Comparison of ENCODE assay signal across 12 cellular contexts in the genomic region with DNA sequence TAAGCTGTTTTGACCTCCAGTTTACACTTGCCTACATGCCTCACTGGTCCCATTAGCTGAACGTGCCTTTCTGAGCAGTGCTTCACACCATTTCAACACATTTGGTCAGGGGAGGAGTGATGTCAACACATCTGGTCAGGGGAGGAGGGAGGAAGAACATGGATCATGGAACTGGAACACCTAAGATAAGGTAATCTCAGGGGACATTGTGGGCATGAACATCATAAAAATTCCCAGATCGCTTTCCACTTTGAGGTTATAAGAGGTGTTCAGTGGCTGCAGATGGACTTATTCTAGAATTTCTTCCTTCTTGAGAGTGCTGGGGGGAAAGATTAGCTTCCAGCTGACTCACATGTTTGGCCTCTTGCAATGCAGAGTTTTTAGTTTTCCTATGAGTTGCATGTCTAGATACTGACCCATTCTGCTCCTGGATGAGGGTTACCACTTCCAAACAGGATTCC. TPM values are rescaled to one million over a fixed set of nuclear protein-coding genes. Genes with fewer than 3 reads are reported as not detected.
DNase-seq lines count a peak whose midpoint lies in the region; ATAC-seq, FAIRE-seq and TF ChIP-seq lines count a peak whose summit lies in the region.
"Had no signal": no experiment of that assay in that cellular context is flagged by ENCODE, and none has a peak within 500 bp of the region (broad histone marks: within the 10 kb centered on the region; RNA-seq: fewer than 3 reads in every experiment).

No MANE protein-coding gene starts in this region.

- TF ChIP-seq EP300 in HepG2 (IDR thresholded peaks at IDR 0.05; ENCODE audit: low read depth in 2 of 2, low read length in 2 of 2) (no peak), HepG2 (CRISPR knock-in tag; IDR thresholded peaks at IDR 0.05; ENCODE audit: borderline replicate concordance) (no peak)

- no peak for TF ChIP-seq RAD21 in HepG2 (CRISPR knock-in tag; IDR thresholded peaks at IDR 0.05)

- ATAC-seq in HepG2: no peak
- ATAC-seq in right lobe of liver: no peak
- ATAC-seq in HG03280 (IDR thresholded peaks at IDR 0.05; ENCODE audit: unreplicated experiment): no peak
- ATAC-seq in GM21515 (IDR thresholded peaks at IDR 0.05; ENCODE audit: unreplicated experiment): no peak

- in situ Hi-C loops in HepG2 (cut with HindIII; ENCODE audit: extremely low pct_ligation_motif_present, low pct_unique_long_range_greater_than_20kb): no loop called here

- H2AFZ ChIP-seq in HepG2 (ENCODE audit: low read length) (no peak overlapping the region), hepatocyte (no peak overlapping the region)

- H3K27ac ChIP-seq in HepG2 (ENCODE audit: extremely low read length, insufficient read depth, low read length): no peak overlapping the region
- no peak overlapping the region for H3K27ac ChIP-seq in right lobe of liver
- H3K27ac ChIP-seq in hepatocyte: peak overlapping the region; percentile 71
- H3K27ac ChIP-seq: KMS-11 had no signal

- peak overlapping the region; percentile 59; the same call in 1 of the 2 replicates for H3K9ac ChIP-seq in HepG2 (ENCODE audit: insufficient read depth, low read depth, low read length)
- H3K9ac ChIP-seq: KMS-11 had no signal

- WGBS in HepG2 (ENCODE audit: low lambda C conversion rate): 47% methylated on average over 2 of the region's 2 CpGs
- 45% methylated on average over 1 of the region's 2 CpGs for WGBS in right lobe of liver (ENCODE audit: insufficient coverage, low coverage, low lambda C conversion rate, missing lambda C conversion rate)
- 54% methylated on average over 2 of the region's 2 CpGs for WGBS in hepatocyte (ENCODE audit: low lambda C conversion rate, missing lambda C conversion rate)

- DNase-seq in HepG2 (ENCODE audit: low spot score) (no peak), right lobe of liver (no peak), hepatocyte (ENCODE audit: low spot score) (no peak), epidermal melanocyte (ENCODE audit: insufficient read length, low spot score) (no peak), NCI-H524 treated with DMSO at 0.1 percent for 48 hours (lab: John Stamatoyannopoulos, UW) (no peak)
- DNase-seq: DMS 273 treated with DMSO at 0.1 percent for 48 hours, naive B cell, T-helper 9 cell had no signal

- H3K9me2 ChIP-seq in hepatocyte (replicated peaks; ENCODE audit: insufficient read depth): no peaks in the 10 kb centered on the region

- H3K79me2 ChIP-seq in HepG2 (ENCODE audit: insufficient read depth, low read length) (no peaks in the 10 kb centered on the region), hepatocyte (peaks cover 53% of the 10 kb centered on the region)

- H3K27me3 ChIP-seq in HepG2 (ENCODE audit: control insufficient read depth in 1 of 2, insufficient read depth in 2 of 2, low read length in 2 of 2): peaks cover 0 to 50% of the 10 kb centered on the region in 2 experiments; a peak in 4 of 5 replicates
- peaks cover 0 to 7% of the 10 kb centered on the region in 2 donors for H3K27me3 ChIP-seq in right lobe of liver
- no peaks in the 10 kb centered on the region for H3K27me3 ChIP-seq in hepatocyte

- no peak for TF ChIP-seq CTCF in HepG2 (CRISPR knock-in tag; IDR thresholded peaks at IDR 0.05)
- TF ChIP-seq CTCF in right lobe of liver (IDR thresholded peaks at IDR 0.05): no peak
- no peak for TF ChIP-seq CTCF in WI38 (IDR thresholded peaks at IDR 0.05; ENCODE audit: low read depth, low read length)
- TF ChIP-seq CTCF in hepatocyte (IDR thresholded peaks at IDR 0.05; ENCODE audit: poor library complexity): no peak

- peak overlapping the region; percentile 96 for H3K4me2 ChIP-seq in HepG2 (ENCODE audit: low read depth, low read length)
- H3K4me2 ChIP-seq in hepatocyte: peak overlapping the region; percentile 90
- H3K4me2 ChIP-seq: KMS-11 had no signal

- no TSS peak for BruUV-seq in HepG2 (replicated peaks; lab: Mats Ljungman, UMichigan)

- CTCF ChIA-PET in HepG2 (lab: Yijun Ruan, JAX; ENCODE audit: low intra/inter-chr PET ratio, low total read pairs): no interaction called here

- POLR2A ChIA-PET in HepG2 (lab: Yijun Ruan, JAX): interaction anchor here (1.2 to 2.4 kb wide), 4 partner anchors 10 to 274 kb away, joined by 3 to 7 read pairs (median 4); partner anchors contain the start of gene TOR1AIP1

- H3K36me3 ChIP-seq in HepG2 (replicated peaks in 1 of 2; ENCODE audit: control insufficient read depth in 1 of 2, insufficient read depth in 2 of 2, low read length in 2 of 2) (no peaks in the 10 kb centered on the region), right lobe of liver (no peaks in the 10 kb centered on the region), hepatocyte (replicated peaks; ENCODE audit: insufficient read depth, low read depth) (no peaks in the 10 kb centered on the region)

- H4K20me1 ChIP-seq in HepG2 (ENCODE audit: insufficient read depth, low read length) (no peaks in the 10 kb centered on the region; the same call in 1 of the 2 replicates), hepatocyte (ENCODE audit: insufficient read depth, poor library complexity, severe bottlenecking) (peaks cover 6% of the 10 kb centered on the region)

- H3K4me1 ChIP-seq in HepG2 (ENCODE audit: insufficient read depth, low read length) (peaks cover 58% of the 10 kb centered on the region), right lobe of liver (peaks cover 0 to 37% (median 16%) of the 10 kb centered on the region in 4 donors), hepatocyte (ENCODE audit: insufficient read depth) (peaks cover 41% of the 10 kb centered on the region)

- H3K4me3 ChIP-seq in HepG2 (replicated peaks in 1 of 3; ENCODE audit: insufficient read depth in 1 of 3, low read depth in 2 of 3, low read length in 3 of 3) (0 out of 6 replicates have a peak overlapping the region, but pooled peaks of 1 of the 3 experiments have one; percentile 52), right lobe of liver (peak overlapping the region in 1 of 3 donors; percentile 66), WI38 (ENCODE audit: low read depth, low read length) (peak overlapping the region; percentile 97), hepatocyte (peak overlapping the region; percentile 87)

- H3K9me3 ChIP-seq in HepG2 (ENCODE audit: low read length): no peaks in the 10 kb centered on the region
- no peaks in the 10 kb centered on the region for H3K9me3 ChIP-seq in right lobe of liver
- no peaks in the 10 kb centered on the region for H3K9me3 ChIP-seq in hepatocyte (ENCODE audit: low read depth)

- intact Hi-C loops in HepG2 (cut with micrococcal nuclease; ENCODE audit: unreplicated experiment) (loop anchor here (10.0 kb wide), 1 partner anchor 202 kb away; the partner anchor contains the start of gene CEP350), right lobe of liver (cut with DNase I) (no loop called here)

- TF ChIP-seq POLR2A in HepG2 (IDR thresholded peaks at IDR 0.05; ENCODE audit: insufficient read depth in 1 of 2, low read depth in 2 of 2, low read length in 2 of 2) (no peak), right lobe of liver (IDR thresholded peaks at IDR 0.05) (no peak)

- FAIRE-seq in HepG2 (lab: Jason Lieb, UNC): no peak

TF ChIP-seq in HepG2, 621 proteins besides CTCF, POLR2A, EP300 and RAD21 (continues in another document):
- TF ChIP-seq ZNF660 (CRISPR knock-in tag; IDR thresholded peaks at IDR 0.05; ENCODE audit: borderline replicate concordance, low read depth) (no peak), ZNF263 (CRISPR knock-in tag; IDR thresholded peaks at IDR 0.05) (peak; percentile 82), ZBTB39 (CRISPR knock-in tag; IDR thresholded peaks at IDR 0.05) (no peak), ZBTB7A (CRISPR knock-in tag; IDR thresholded peaks at IDR 0.05) (no peak), ESRRA (CRISPR knock-in tag; IDR thresholded peaks at IDR 0.05; ENCODE audit: low read depth) (0 out of 2 replicates have a peak, but pooled peaks have one; percentile 25)

RNA-seq across cellular contexts. Expression of gene QSOX1, which starts 2.0 kb away (rescaled TPM):
- total RNA-seq in HepG2 (2016; rRNA removed; fragmentation: Illumina TruSeq; extraction: Trizol): 2.6 and 6.8 TPM in 2 replicates
- 0.18 and 0.20 TPM in 2 replicates for total RNA-seq in HepG2 (2016; cell fraction: cytosol; rRNA removed; fragmentation: Illumina TruSeq; extraction: Trizol; ENCODE audit: low read depth)
- 2.0 and 6.7 TPM in 2 replicates for total RNA-seq in HepG2 (2016; cell fraction: insoluble cytoplasmic fraction; rRNA removed; fragmentation: Illumina TruSeq; extraction: Trizol)
- 1.3 and 1.4 TPM in 2 replicates for total RNA-seq in HepG2 (2016; cell fraction: membrane; rRNA removed; fragmentation: Illumina TruSeq; extraction: Trizol)
- 7.0 and 10.0 TPM in 2 replicates for total RNA-seq in HepG2 (2016; cell fraction: nucleus; rRNA removed; fragmentation: Illumina TruSeq; extraction: Trizol)
- polyA plus RNA-seq in HepG2 (2011; rRNA removed): 40.2 and 70.2 TPM in 2 replicates
- 44.6 and 54.0 TPM in 2 replicates for polyA plus RNA-seq in HepG2 (2011; cell fraction: cytosol; rRNA removed)
- polyA plus RNA-seq in HepG2 (2011; cell fraction: nucleus; rRNA removed): 71.3 and 95.1 TPM in 2 replicates
- polyA plus RNA-seq in HepG2 (2012): 58.7 and 90.3 TPM in 2 replicates
- 0.42 and 0.75 TPM in 2 replicates for polyA plus RNA-seq in HepG2 (2016; cell fraction: cytosol; fragmentation: Illumina TruSeq; extraction: Trizol; ENCODE audit: low read depth)
- 2.1 and 3.2 TPM in 2 replicates for polyA plus RNA-seq in HepG2 (2016; cell fraction: insoluble cytoplasmic fraction; fragmentation: Illumina TruSeq; extraction: Trizol; ENCODE audit: low read depth)
- polyA plus RNA-seq in HepG2 (2016; cell fraction: membrane; fragmentation: Illumina TruSeq; extraction: Trizol; ENCODE audit: low read depth): 0.87 and 1.2 TPM in 2 replicates
- polyA plus RNA-seq in HepG2 (2016; cell fraction: nucleus; fragmentation: Illumina TruSeq; extraction: Trizol; ENCODE audit: insufficient read depth, low read depth): 16.2 and 17.3 TPM in 2 replicates
- 13.5 and 31.5 TPM in 2 replicates for polyA minus RNA-seq in HepG2 (2011; rRNA and poly(A)+ RNA removed; ENCODE audit: low replicate concordance)
- polyA minus RNA-seq in HepG2 (2011; cell fraction: cytosol; rRNA and poly(A)+ RNA removed): 14.6 and 31.0 TPM in 2 replicates
- polyA minus RNA-seq in HepG2 (2011; cell fraction: nucleus; rRNA and poly(A)+ RNA removed): 11.6 and 13.1 TPM in 2 replicates
- 10 to 100 TPM; 25.0 to 68.4 (median 38.6) TPM for total RNA-seq in right lobe of liver
- total RNA-seq in hepatocyte: 176 and 257 TPM in 2 replicates
- 225 and 263 TPM in 2 replicates for polyA plus RNA-seq in hepatocyte
